8 cellular contexts compared by ENCODE assay signal in the genomic region with DNA sequence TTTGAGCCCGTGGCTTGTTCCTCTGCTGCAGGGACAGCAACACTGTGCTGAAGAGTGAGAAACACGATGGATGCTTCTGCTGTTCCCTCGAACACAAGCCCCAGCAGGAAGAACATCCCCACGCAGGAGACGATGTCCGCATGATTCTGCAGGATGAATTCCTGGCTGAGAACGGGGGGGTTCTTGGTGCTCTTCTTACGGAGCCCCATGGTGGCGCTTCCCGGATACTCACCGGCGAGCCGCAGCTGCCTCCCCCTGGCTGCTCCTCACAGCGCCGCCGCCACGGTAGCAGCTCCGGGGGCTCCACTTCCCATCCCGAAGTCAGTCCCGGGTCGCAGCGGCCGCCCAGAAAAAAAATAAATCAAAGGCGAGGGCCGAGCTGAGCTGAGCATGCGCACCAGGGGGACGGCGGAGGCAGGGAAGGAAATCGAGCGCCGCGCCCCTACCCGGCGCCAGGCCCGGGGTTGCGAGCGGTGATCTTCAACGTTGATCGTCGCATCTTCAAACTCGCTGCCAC. TPM values are rescaled to one million over a fixed set of nuclear protein-coding genes. Genes with fewer than 3 reads are reported as not detected.
DNase-seq lines count a peak whose midpoint lies in the region; ATAC-seq and TF ChIP-seq lines count a peak whose summit lies in the region.

TRAM1L1 (minus strand) TSS at position 392 of the 517 bp plus-strand sequence; CDS start at position 209, 183 bp downstream.

- peak; percentile 33 for TF ChIP-seq CTCF in neural crest cell (conservative IDR thresholded peaks at IDR 0.05)

- no peaks in the 10 kb centered on the region for H3K36me3 Mint-ChIP-seq in activated naive CD4-positive, alpha-beta T cell treated with anti-CD3 and anti-CD28 coated beads for 36 hours (ENCODE audit: low read depth)
- H3K36me3 Mint-ChIP-seq in neural crest cell (ENCODE audit: low read depth) = peaks cover 10% of the 10 kb centered on the region

- no peaks in the 10 kb centered on the region for H3K4me1 Mint-ChIP-seq in activated naive CD4-positive, alpha-beta T cell treated with anti-CD3 and anti-CD28 coated beads for 36 hours (ENCODE audit: low read depth)
- peaks cover 18% of the 10 kb centered on the region for H3K4me1 Mint-ChIP-seq in neural crest cell

- CTCF ChIA-PET in activated naive CD4-positive, alpha-beta T cell treated with anti-CD3 and anti-CD28 coated beads for 36 hours (lab: Charles Lee) = interaction anchor here (1.0 kb wide), 1 partner anchor 10 kb away, joined by 3 read pairs; no protein-coding TSS in a partner anchor

- peak; percentile 12 for DNase-seq in activated naive CD4-positive, alpha-beta T cell treated with anti-CD3 and anti-CD28 coated beads for 36 hours
- DNase-seq in activated naive CD4-positive, alpha-beta T cell (lab: John Stamatoyannopoulos, UW) = no peak
- DNase-seq in NCI-H1105 treated with DMSO at 0.1 percent for 48 hours (lab: John Stamatoyannopoulos, UW) = peak; percentile 64
- peak; percentile 48 for DNase-seq in activated CD8-positive, alpha-beta memory T cell treated with anti-CD3 and anti-CD28 coated beads, Interleukin-2, amount 50 U/mL, for 48 hours
- peak; percentile 2 for DNase-seq in germinal center (ENCODE audit: low spot score)
- peak; percentile 78 for DNase-seq in neural crest cell (ENCODE audit: low read depth, low spot score)

- peak within 1 kb of the TSS; percentile 41 for H3K4me3 Mint-ChIP-seq in activated naive CD4-positive, alpha-beta T cell treated with anti-CD3 and anti-CD28 coated beads for 36 hours
- peak within 1 kb of the TSS; percentile 89 for H3K4me3 Mint-ChIP-seq in neural crest cell

- H3K27me3 Mint-ChIP-seq in activated naive CD4-positive, alpha-beta T cell treated with anti-CD3 and anti-CD28 coated beads for 36 hours (ENCODE audit: low read depth) = peaks cover 21% of the 10 kb centered on the region
- H3K27me3 Mint-ChIP-seq in neural crest cell (ENCODE audit: low read depth) = no peaks in the 10 kb centered on the region

- no peaks in the 10 kb centered on the region for H3K9me3 Mint-ChIP-seq in activated naive CD4-positive, alpha-beta T cell treated with anti-CD3 and anti-CD28 coated beads for 36 hours
- peaks cover 6% of the 10 kb centered on the region for H3K9me3 Mint-ChIP-seq in neural crest cell

- no peak within 1 kb of the TSS for H3K27ac Mint-ChIP-seq in activated naive CD4-positive, alpha-beta T cell treated with anti-CD3 and anti-CD28 coated beads for 36 hours
- peak within 1 kb of the TSS; percentile 84 for H3K27ac Mint-ChIP-seq in neural crest cell (ENCODE audit: unreplicated experiment)

- ATAC-seq in HG03108 (IDR thresholded peaks at IDR 0.05; ENCODE audit: unreplicated experiment) = no peak
- ATAC-seq in HG03025 (IDR thresholded peaks at IDR 0.05; ENCODE audit: low FRiP score, unreplicated experiment) = no peak

- intact Hi-C loops in activated naive CD4-positive, alpha-beta T cell treated with anti-CD3 and anti-CD28 coated beads for 36 hours (cut with micrococcal nuclease) = no loop called here

RNA-seq across cellular contexts. Expression of gene TRAM1L1, which starts in this region (rescaled TPM):
- total RNA-seq in activated naive CD4-positive, alpha-beta T cell treated with anti-CD3 and anti-CD28 coated beads for 36 hours = not detected
- 4.6 and 5.0 TPM in 2 replicates for total RNA-seq in neural crest cell

Comparison
In these comparisons a context has a peak if more than half of its experiments do, and no peak if none do; other contexts are left out.
1. Peak in DNase-seq in activated naive CD4-positive, alpha-beta T cell treated with anti-CD3 and anti-CD28 coated beads for 36 hours; RNA of the gene not detected or under 1 TPM.
2. DNase-seq: peak in NCI-H1105 treated with DMSO at 0.1 percent for 48 hours (single experiment), activated CD8-positive, alpha-beta memory T cell treated with anti-CD3 and anti-CD28 coated beads, Interleukin-2, amount 50 U/mL, for 48 hours (single experiment), germinal center (single experiment) and neural crest cell (single experiment); none in activated naive CD4-positive, alpha-beta T cell (0 of 4).